ENCODE assay signal across 1 cellular context in genomic region chr20:62301773-62302340, GRCh38.
A peak's percentile ranks its signal among the peaks of the same experiment; 100 is the strongest.
TF ChIP-seq lines count a peak whose summit lies in the region.

No MANE protein-coding gene starts in this region.

TF ChIP-seq in GM12878, 131 proteins besides CTCF, POLR2A, EP300 and RAD21 (continued from another document and continues in another):
- TF ChIP-seq BMI1 (IDR thresholded peaks at IDR 0.05; ENCODE audit: borderline replicate concordance) (no peak), ZNF217 (IDR thresholded peaks at IDR 0.05) (peak; percentile 98), NFYA (IDR thresholded peaks at IDR 0.05; ENCODE audit: borderline replicate concordance, low read depth, low read length) (no peak), SP1 (IDR thresholded peaks at IDR 0.05; ENCODE audit: low read depth, low read length) (peak; percentile 23), RB1 (IDR thresholded peaks at IDR 0.05; ENCODE audit: borderline replicate concordance) (peak; percentile 87; the same call in 1 of the 2 replicates), GABPA (IDR thresholded peaks at IDR 0.05; ENCODE audit: low read depth) (no peak), SMARCA5 (IDR thresholded peaks at IDR 0.05) (peak; percentile 99), ZNF274 (IDR thresholded peaks at IDR 0.05; ENCODE audit: insufficient read depth, insufficient read length) (no peak), HDAC2 (IDR thresholded peaks at IDR 0.05) (no peak), MTA3 (IDR thresholded peaks at IDR 0.05; ENCODE audit: borderline replicate concordance, low read length) (no peak), ETV6 (conservative IDR thresholded peaks at IDR 0.05 in 1 of 2, IDR thresholded peaks at IDR 0.05 in 1 of 2; ENCODE audit: borderline replicate concordance in 1 of 2, low read depth in 1 of 2) (no peak), GATAD2B (conservative IDR thresholded peaks at IDR 0.05; ENCODE audit: low read depth) (peak; percentile 7; the same call in 1 of the 2 replicates), SIN3A (IDR thresholded peaks at IDR 0.05; ENCODE audit: low read depth, low read length) (no peak), RELA (IDR thresholded peaks at IDR 0.05; ENCODE audit: borderline replicate concordance, partially characterized antibody) (peak; percentile 58), KAT2A (conservative IDR thresholded peaks at IDR 0.05; ENCODE audit: control insufficient read depth, low read depth, low read length) (no peak), MAX (IDR thresholded peaks at IDR 0.05; ENCODE audit: low read depth, low read length) (no peak), HSF1 (IDR thresholded peaks at IDR 0.05; ENCODE audit: low read depth, low read length) (no peak), HDAC6 (IDR thresholded peaks at IDR 0.05; ENCODE audit: unreplicated experiment) (no peak), ZBED1 (IDR thresholded peaks at IDR 0.05; ENCODE audit: borderline replicate concordance) (no peak), ZSCAN29 (IDR thresholded peaks at IDR 0.05) (no peak), CHD1 (IDR thresholded peaks at IDR 0.05; ENCODE audit: low read depth, low read length) (no peak), CREM (IDR thresholded peaks at IDR 0.05; ENCODE audit: low read depth) (peak; percentile 58; the same call in 1 of the 2 replicates), TARDBP (IDR thresholded peaks at IDR 0.05; ENCODE audit: borderline replicate concordance) (0 out of 2 replicates have a peak, but pooled peaks have one; percentile 41), JUNB (IDR thresholded peaks at IDR 0.05) (no peak), HDGF (IDR thresholded peaks at IDR 0.05) (no peak), BRCA1 (IDR thresholded peaks at IDR 0.05; ENCODE audit: low read depth, low read length) (no peak), LARP7 (IDR thresholded peaks at IDR 0.05) (no peak), EGR1 (IDR thresholded peaks at IDR 0.05; ENCODE audit: borderline replicate concordance in 1 of 2, low read depth in 2 of 2, low read length in 2 of 2) (no peak), REST (IDR thresholded peaks at IDR 0.05; ENCODE audit: low read depth, low read length) (no peak), RAD51 (IDR thresholded peaks at IDR 0.05) (no peak), MTA2 (IDR thresholded peaks at IDR 0.05; ENCODE audit: low read depth) (0 out of 2 replicates have a peak, but pooled peaks have one; percentile 47)
- TF ChIP-seq, protein P1, sequence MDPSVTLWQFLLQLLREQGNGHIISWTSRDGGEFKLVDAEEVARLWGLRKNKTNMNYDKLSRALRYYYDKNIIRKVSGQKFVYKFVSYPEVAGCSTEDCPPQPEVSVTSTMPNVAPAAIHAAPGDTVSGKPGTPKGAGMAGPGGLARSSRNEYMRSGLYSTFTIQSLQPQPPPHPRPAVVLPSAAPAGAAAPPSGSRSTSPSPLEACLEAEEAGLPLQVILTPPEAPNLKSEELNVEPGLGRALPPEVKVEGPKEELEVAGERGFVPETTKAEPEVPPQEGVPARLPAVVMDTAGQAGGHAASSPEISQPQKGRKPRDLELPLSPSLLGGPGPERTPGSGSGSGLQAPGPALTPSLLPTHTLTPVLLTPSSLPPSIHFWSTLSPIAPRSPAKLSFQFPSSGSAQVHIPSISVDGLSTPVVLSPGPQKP (IDR thresholded peaks at IDR 0.05; ENCODE audit: low read depth, low read length), result no peak
- TF ChIP-seq, protein P2, sequence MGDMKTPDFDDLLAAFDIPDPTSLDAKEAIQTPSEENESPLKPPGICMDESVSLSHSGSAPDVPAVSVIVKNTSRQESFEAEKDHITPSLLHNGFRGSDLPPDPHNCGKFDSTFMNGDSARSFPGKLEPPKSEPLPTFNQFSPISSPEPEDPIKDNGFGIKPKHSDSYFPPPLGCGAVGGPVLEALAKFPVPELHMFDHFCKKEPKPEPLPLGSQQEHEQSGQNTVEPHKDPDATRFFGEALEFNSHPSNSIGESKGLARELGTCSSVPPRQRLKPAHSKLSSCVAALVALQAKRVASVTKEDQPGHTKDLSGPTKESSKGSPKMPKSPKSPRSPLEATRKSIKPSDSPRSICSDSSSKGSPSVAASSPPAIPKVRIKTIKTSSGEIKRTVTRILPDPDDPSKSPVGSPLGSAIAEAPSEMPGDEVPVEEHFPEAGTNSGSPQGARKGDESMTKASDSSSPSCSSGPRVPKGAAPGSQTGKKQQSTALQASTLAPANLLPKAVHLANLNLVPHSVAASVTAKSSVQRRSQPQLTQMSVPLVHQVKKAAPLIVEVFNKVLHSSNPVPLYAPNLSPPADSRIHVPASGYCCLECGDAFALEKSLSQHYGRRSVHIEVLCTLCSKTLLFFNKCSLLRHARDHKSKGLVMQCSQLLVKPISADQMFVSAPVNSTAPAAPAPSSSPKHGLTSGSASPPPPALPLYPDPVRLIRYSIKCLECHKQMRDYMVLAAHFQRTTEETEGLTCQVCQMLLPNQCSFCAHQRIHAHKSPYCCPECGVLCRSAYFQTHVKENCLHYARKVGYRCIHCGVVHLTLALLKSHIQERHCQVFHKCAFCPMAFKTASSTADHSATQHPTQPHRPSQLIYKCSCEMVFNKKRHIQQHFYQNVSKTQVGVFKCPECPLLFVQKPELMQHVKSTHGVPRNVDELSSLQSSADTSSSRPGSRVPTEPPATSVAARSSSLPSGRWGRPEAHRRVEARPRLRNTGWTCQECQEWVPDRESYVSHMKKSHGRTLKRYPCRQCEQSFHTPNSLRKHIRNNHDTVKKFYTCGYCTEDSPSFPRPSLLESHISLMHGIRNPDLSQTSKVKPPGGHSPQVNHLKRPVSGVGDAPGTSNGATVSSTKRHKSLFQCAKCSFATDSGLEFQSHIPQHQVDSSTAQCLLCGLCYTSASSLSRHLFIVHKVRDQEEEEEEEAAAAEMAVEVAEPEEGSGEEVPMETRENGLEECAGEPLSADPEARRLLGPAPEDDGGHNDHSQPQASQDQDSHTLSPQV (IDR thresholded peaks at IDR 0.05), result no peak; the same call in 1 of the 2 replicates
- TF ChIP-seq, protein P3, sequence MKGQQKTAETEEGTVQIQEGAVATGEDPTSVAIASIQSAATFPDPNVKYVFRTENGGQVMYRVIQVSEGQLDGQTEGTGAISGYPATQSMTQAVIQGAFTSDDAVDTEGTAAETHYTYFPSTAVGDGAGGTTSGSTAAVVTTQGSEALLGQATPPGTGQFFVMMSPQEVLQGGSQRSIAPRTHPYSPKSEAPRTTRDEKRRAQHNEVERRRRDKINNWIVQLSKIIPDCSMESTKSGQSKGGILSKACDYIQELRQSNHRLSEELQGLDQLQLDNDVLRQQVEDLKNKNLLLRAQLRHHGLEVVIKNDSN (IDR thresholded peaks at IDR 0.05; ENCODE audit: borderline replicate concordance, extremely low read length, insufficient read depth, low read depth, low read length), result no peak
- TF ChIP-seq, protein P4, sequence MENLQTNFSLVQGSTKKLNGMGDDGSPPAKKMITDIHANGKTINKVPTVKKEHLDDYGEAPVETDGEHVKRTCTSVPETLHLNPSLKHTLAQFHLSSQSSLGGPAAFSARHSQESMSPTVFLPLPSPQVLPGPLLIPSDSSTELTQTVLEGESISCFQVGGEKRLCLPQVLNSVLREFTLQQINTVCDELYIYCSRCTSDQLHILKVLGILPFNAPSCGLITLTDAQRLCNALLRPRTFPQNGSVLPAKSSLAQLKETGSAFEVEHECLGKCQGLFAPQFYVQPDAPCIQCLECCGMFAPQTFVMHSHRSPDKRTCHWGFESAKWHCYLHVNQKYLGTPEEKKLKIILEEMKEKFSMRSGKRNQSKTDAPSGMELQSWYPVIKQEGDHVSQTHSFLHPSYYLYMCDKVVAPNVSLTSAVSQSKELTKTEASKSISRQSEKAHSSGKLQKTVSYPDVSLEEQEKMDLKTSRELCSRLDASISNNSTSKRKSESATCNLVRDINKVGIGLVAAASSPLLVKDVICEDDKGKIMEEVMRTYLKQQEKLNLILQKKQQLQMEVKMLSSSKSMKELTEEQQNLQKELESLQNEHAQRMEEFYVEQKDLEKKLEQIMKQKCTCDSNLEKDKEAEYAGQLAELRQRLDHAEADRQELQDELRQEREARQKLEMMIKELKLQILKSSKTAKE (IDR thresholded peaks at IDR 0.05; ENCODE audit: low read depth, poor library complexity, severe bottlenecking), result no peak
- TF ChIP-seq, protein P5, sequence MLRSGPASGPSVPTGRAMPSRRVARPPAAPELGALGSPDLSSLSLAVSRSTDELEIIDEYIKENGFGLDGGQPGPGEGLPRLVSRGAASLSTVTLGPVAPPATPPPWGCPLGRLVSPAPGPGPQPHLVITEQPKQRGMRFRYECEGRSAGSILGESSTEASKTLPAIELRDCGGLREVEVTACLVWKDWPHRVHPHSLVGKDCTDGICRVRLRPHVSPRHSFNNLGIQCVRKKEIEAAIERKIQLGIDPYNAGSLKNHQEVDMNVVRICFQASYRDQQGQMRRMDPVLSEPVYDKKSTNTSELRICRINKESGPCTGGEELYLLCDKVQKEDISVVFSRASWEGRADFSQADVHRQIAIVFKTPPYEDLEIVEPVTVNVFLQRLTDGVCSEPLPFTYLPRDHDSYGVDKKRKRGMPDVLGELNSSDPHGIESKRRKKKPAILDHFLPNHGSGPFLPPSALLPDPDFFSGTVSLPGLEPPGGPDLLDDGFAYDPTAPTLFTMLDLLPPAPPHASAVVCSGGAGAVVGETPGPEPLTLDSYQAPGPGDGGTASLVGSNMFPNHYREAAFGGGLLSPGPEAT (IDR thresholded peaks at IDR 0.05; ENCODE audit: low read depth), result no peak
- TF ChIP-seq, protein P6, sequence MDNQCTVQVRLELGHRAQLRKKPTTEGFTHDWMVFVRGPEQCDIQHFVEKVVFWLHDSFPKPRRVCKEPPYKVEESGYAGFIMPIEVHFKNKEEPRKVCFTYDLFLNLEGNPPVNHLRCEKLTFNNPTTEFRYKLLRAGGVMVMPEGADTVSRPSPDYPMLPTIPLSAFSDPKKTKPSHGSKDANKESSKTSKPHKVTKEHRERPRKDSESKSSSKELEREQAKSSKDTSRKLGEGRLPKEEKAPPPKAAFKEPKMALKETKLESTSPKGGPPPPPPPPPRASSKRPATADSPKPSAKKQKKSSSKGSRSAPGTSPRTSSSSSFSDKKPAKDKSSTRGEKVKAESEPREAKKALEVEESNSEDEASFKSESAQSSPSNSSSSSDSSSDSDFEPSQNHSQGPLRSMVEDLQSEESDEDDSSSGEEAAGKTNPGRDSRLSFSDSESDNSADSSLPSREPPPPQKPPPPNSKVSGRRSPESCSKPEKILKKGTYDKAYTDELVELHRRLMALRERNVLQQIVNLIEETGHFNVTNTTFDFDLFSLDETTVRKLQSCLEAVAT (IDR thresholded peaks at IDR 0.05), result 0 out of 2 replicates have a peak, but pooled peaks have one; percentile 22
- TF ChIP-seq, protein P7, sequence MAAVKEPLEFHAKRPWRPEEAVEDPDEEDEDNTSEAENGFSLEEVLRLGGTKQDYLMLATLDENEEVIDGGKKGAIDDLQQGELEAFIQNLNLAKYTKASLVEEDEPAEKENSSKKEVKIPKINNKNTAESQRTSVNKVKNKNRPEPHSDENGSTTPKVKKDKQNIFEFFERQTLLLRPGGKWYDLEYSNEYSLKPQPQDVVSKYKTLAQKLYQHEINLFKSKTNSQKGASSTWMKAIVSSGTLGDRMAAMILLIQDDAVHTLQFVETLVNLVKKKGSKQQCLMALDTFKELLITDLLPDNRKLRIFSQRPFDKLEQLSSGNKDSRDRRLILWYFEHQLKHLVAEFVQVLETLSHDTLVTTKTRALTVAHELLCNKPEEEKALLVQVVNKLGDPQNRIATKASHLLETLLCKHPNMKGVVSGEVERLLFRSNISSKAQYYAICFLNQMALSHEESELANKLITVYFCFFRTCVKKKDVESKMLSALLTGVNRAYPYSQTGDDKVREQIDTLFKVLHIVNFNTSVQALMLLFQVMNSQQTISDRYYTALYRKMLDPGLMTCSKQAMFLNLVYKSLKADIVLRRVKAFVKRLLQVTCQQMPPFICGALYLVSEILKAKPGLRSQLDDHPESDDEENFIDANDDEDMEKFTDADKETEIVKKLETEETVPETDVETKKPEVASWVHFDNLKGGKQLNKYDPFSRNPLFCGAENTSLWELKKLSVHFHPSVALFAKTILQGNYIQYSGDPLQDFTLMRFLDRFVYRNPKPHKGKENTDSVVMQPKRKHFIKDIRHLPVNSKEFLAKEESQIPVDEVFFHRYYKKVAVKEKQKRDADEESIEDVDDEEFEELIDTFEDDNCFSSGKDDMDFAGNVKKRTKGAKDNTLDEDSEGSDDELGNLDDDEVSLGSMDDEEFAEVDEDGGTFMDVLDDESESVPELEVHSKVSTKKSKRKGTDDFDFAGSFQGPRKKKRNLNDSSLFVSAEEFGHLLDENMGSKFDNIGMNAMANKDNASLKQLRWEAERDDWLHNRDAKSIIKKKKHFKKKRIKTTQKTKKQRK (IDR thresholded peaks at IDR 0.05; ENCODE audit: low read depth, low read length), result no peak
